In the genomic region with DNA sequence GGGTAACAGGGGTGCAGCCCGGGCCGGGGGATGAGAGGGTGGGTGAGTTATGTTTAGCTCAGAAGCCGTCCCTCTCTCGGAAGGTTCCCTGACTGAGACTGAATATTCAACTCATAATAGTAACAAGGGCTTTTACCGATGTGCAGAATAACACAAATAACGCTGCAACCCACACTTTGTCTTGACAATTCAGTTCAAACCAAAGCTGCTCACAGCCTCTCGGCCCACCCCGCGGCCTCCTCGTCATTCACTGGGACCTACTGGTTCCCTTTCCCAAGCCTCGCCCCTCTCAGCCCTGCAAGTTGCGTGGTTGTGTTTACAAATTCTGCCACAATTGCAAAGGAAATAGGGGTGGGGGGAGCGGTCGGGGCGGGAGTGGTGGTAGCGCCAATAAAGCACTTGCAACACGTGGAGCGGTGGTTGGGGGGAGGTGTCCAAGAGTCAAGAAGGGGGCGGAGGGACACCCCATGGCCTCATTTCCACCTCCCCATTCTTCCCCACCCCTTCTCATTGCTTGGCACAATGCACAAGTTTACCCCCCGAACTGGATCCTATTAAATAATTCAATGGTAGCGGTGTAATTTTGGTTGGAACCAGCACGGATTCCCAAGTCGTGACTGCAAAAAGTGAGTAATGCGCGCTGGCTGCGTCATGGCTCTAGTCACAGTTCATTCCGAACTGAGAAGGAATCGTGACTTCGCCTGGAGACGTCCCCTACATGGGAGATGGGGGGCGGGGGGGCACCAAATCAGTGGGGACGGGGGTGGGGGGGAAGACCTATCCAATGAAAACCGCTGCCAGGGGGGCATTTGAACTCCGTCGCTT, we compare ENCODE assay signal across 10 cellular contexts.
A peak's percentile ranks its signal among the peaks of the same experiment; 100 is the strongest.
DNase-seq lines count a peak whose midpoint lies in the region; ATAC-seq and TF ChIP-seq lines count a peak whose summit lies in the region.
"Had no signal": no experiment of that assay in that cellular context is flagged by ENCODE, and none has a peak within 500 bp of the region (broad histone marks: within the 10 kb centered on the region; RNA-seq: fewer than 3 reads in every experiment).

No MANE protein-coding gene starts in this region.

- H3K4me2 ChIP-seq in IMR-90 (ENCODE audit: low read depth, low read length): peak overlapping the region; percentile 57
- peak overlapping the region; percentile 94 for H3K4me2 ChIP-seq in mammary epithelial cell (ENCODE audit: insufficient read depth, low read depth, low read length)

- H3K4ac ChIP-seq in IMR-90 (ENCODE audit: low read depth, low read length): no peak overlapping the region

- H3K4me1 Mint-ChIP-seq in naive thymus-derived CD4-positive, alpha-beta T cell: peaks cover 25 to 52% (median 47%) of the 10 kb centered on the region in 7 donors

- in situ Hi-C loops in IMR-90 (cut with MboI; ENCODE audit: low sequenced_read_pairs) (loop anchor here (10.0 kb wide), 1 partner anchor 266 kb away; no protein-coding TSS in a partner anchor), mammary epithelial cell (cut with MboI; ENCODE audit: low sequenced_read_pairs in 2 of 2) (loop anchor here (10.0 kb wide), 2 partner anchors 74 to 276 kb away; no protein-coding TSS in a partner anchor)

- POLR2A ChIA-PET in IMR-90 (lab: Charles Lee; ENCODE audit: unreplicated experiment): no interaction called here
- POLR2A ChIA-PET in naive thymus-derived CD4-positive, alpha-beta T cell (lab: Charles Lee): no interaction called here

- no peak overlapping the region for H2BK120ac ChIP-seq in IMR-90 (ENCODE audit: low read depth, low read length)

- peaks cover 84% of the 10 kb centered on the region for H3K27me3 ChIP-seq in IMR-90 (ENCODE audit: control insufficient read depth, insufficient read depth, low read length)
- peaks cover 72% of the 10 kb centered on the region for H3K27me3 ChIP-seq in mammary epithelial cell (ENCODE audit: insufficient read depth, low read length)
- H3K27me3 ChIP-seq in naive thymus-derived CD4-positive, alpha-beta T cell (ENCODE audit: control insufficient read depth in 2 of 2, insufficient read depth in 2 of 2, low read length in 2 of 2): peaks cover 14 to 42% of the 10 kb centered on the region in 2 donors

- H3K36me3 ChIP-seq in IMR-90 (ENCODE audit: control insufficient read depth, insufficient read depth, low read length) (no peaks in the 10 kb centered on the region), mammary epithelial cell (ENCODE audit: insufficient read depth, low read length) (no peaks in the 10 kb centered on the region)
- no peaks in the 10 kb centered on the region for H3K36me3 ChIP-seq in naive thymus-derived CD4-positive, alpha-beta T cell (ENCODE audit: control insufficient read depth in 2 of 3, insufficient read depth in 3 of 3, low read length in 3 of 3)

- H2AK9ac ChIP-seq in IMR-90 (replicated peaks; ENCODE audit: low read depth, low read length, poor library complexity): no peak overlapping the region

- H4K5ac ChIP-seq in IMR-90 (ENCODE audit: low read depth, low read length): no peak overlapping the region

- intact Hi-C loops in IMR-90 (cut with micrococcal nuclease) (loop anchor here (5.0 kb wide), 1 partner anchor 159 kb away; no protein-coding TSS in a partner anchor), mammary epithelial cell (cut with micrococcal nuclease) (no loop called here)
- intact Hi-C loops in naive thymus-derived CD4-positive, alpha-beta T cell (cut with micrococcal nuclease): loop anchor here in 1 of 2 donors (5.0 kb wide), 1 partner anchor 734 kb away; a partner anchor contains a TSS

- H3K79me1 ChIP-seq in IMR-90 (ENCODE audit: low read depth in 1 of 2, low read length in 2 of 2): no peaks in the 10 kb centered on the region

- no peak overlapping the region for H4K8ac ChIP-seq in IMR-90 (ENCODE audit: low read depth in 2 of 2, low read length in 2 of 2)

- H4K20me1 ChIP-seq in IMR-90 (ENCODE audit: insufficient read depth, low read length): no peaks in the 10 kb centered on the region
- peaks cover 5% of the 10 kb centered on the region for H4K20me1 ChIP-seq in mammary epithelial cell (ENCODE audit: insufficient read depth, low read length)

- H2AFZ ChIP-seq in IMR-90 (replicated peaks; ENCODE audit: low read length, poor library complexity) (peak overlapping the region; percentile 91), mammary epithelial cell (ENCODE audit: low read depth, low read length) (peak overlapping the region; percentile 60)
- H2AFZ ChIP-seq: parathyroid adenoma had no signal

- WGBS in IMR-90 (ENCODE audit: extremely low coverage in 2 of 2, insufficient read length in 1 of 2), 2 experiments: 0% methylated on average over 4 of the region's 35 CpGs; no CpG with 5 or more reads in 1 of the 2 experiments
- 8% methylated on average over 16 of the region's 35 CpGs for WGBS in mammary epithelial cell (ENCODE audit: low coverage, missing lambda C conversion rate)

- peaks cover 0 to 9% (median 0%) of the 10 kb centered on the region in 11 donors for H3K9me3 Mint-ChIP-seq in naive thymus-derived CD4-positive, alpha-beta T cell

- H3K9me3 ChIP-seq in IMR-90 (ENCODE audit: control insufficient read depth, insufficient read depth, low read length) (no peaks in the 10 kb centered on the region), mammary epithelial cell (replicated peaks; ENCODE audit: insufficient read depth, low read length) (no peaks in the 10 kb centered on the region)
- no peaks in the 10 kb centered on the region for H3K9me3 ChIP-seq in naive thymus-derived CD4-positive, alpha-beta T cell (ENCODE audit: control insufficient read depth in 2 of 3, low read length in 3 of 3)

- no peak overlapping the region for H3K14ac ChIP-seq in IMR-90 (replicated peaks; ENCODE audit: low read depth, low read length)

- peak overlapping the region; percentile 65 to 93 (median 77) for H3K4me3 Mint-ChIP-seq in naive thymus-derived CD4-positive, alpha-beta T cell

- H3K23ac ChIP-seq in IMR-90 (ENCODE audit: low read depth, low read length): no peak overlapping the region

- no peak for TF ChIP-seq POLR2A in IMR-90 (IDR thresholded peaks at IDR 0.05; ENCODE audit: low read depth, low read length)

- no peak for TF ChIP-seq RAD21 in IMR-90 (IDR thresholded peaks at IDR 0.05; ENCODE audit: low read length)

- DNase-seq in AG20443 (ENCODE audit: low spot score) (peak; percentile 70), IMR-90 (peak; percentile 74), mammary epithelial cell (peak; percentile 53), pons (ENCODE audit: low spot score) (no peak), NCI-H526 treated with DMSO at 0.1 percent for 48 hours (lab: John Stamatoyannopoulos, UW) (no peak)
- no peak for DNase-seq in naive thymus-derived CD4-positive, alpha-beta T cell
- DNase-seq in activated effector memory CD4-positive, alpha-beta T cell treated with anti-CD3 and anti-CD28 coated beads, Interleukin-2, amount 50 U/mL, for 16 hours: no peak

- H3K36me3 Mint-ChIP-seq in naive thymus-derived CD4-positive, alpha-beta T cell: peaks cover 0 to 8% (median 0%) of the 10 kb centered on the region in 5 donors

- no peak overlapping the region for H3K56ac ChIP-seq in IMR-90 (ENCODE audit: extremely low read depth, insufficient read depth, low read length)

- no peak overlapping the region for H2BK20ac ChIP-seq in IMR-90 (ENCODE audit: low read depth, low read length)

- CTCF ChIA-PET in IMR-90 (lab: Yijun Ruan, JAX): no interaction called here
- CTCF ChIA-PET in mammary epithelial cell (lab: Charles Lee; ENCODE audit: low non-redundant PET): no interaction called here
- CTCF ChIA-PET in naive thymus-derived CD4-positive, alpha-beta T cell (lab: Charles Lee): no interaction called here

- H3K27ac ChIP-seq in IMR-90 (ENCODE audit: insufficient read depth, low read length) (no peak overlapping the region), mammary epithelial cell (ENCODE audit: insufficient read depth, low read depth, low read length) (no peak overlapping the region)
- no peak overlapping the region for H3K27ac ChIP-seq in naive thymus-derived CD4-positive, alpha-beta T cell (ENCODE audit: low read depth, low read length)
- H3K27ac ChIP-seq: parathyroid adenoma, VCaP had no signal

- H3K4me3 ChIP-seq in IMR-90 (ENCODE audit: insufficient read depth, low read depth, low read length) (peak overlapping the region; percentile 44), mammary epithelial cell (replicated peaks in 1 of 3; ENCODE audit: insufficient read depth in 1 of 3, low read depth in 2 of 3, low read length in 3 of 3) (peak overlapping the region in 2 of 3 experiments; percentile 46 to 49)
- H3K4me3 ChIP-seq in naive thymus-derived CD4-positive, alpha-beta T cell (ENCODE audit: low read length): no peak overlapping the region

- no TSS peak for BruUV-seq in IMR-90 (replicated peaks; lab: Mats Ljungman, UMichigan)
- no TSS peak for BruUV-seq in mammary epithelial cell (replicated peaks; lab: Mats Ljungman, UMichigan)

- ATAC-seq in IMR-90 (ENCODE audit: low read depth) (peak; percentile 36), GM18868 (IDR thresholded peaks at IDR 0.05; ENCODE audit: unreplicated experiment) (no peak)
- ATAC-seq in naive thymus-derived CD4-positive, alpha-beta T cell: no peak

- H3K18ac ChIP-seq in IMR-90 (ENCODE audit: low read depth, low read length): no peak overlapping the region

- H2AK5ac ChIP-seq in IMR-90 (ENCODE audit: low read depth, low read length): no peak overlapping the region

- H4K91ac ChIP-seq in IMR-90 (ENCODE audit: insufficient read depth, low read depth, low read length): no peak overlapping the region

- peaks cover 80 to 95% (median 86%) of the 10 kb centered on the region in 5 donors for H3K27me3 Mint-ChIP-seq in naive thymus-derived CD4-positive, alpha-beta T cell

- no peak for TF ChIP-seq CTCF in IMR-90 (conservative IDR thresholded peaks at IDR 0.05; ENCODE audit: low read depth, low read length)
- no peak for TF ChIP-seq CTCF in mammary epithelial cell (conservative IDR thresholded peaks at IDR 0.05 in 1 of 2, IDR thresholded peaks at IDR 0.05 in 1 of 2; ENCODE audit: extremely low read depth in 1 of 2, insufficient read depth in 1 of 2, low read depth in 1 of 2, low read length in 2 of 2)

- H3K9ac ChIP-seq in IMR-90 (ENCODE audit: low read depth, low read length): no peak overlapping the region
- H3K9ac ChIP-seq in mammary epithelial cell (ENCODE audit: insufficient read depth, low read length): no peak overlapping the region
- H3K9ac ChIP-seq: parathyroid adenoma had no signal

- H3K27ac Mint-ChIP-seq in naive thymus-derived CD4-positive, alpha-beta T cell: no peak overlapping the region

- no peak overlapping the region for H2BK15ac ChIP-seq in IMR-90 (ENCODE audit: low read depth, low read length)

- peaks cover 2% of the 10 kb centered on the region; the same call in 1 of the 2 replicates for H3K9me1 ChIP-seq in IMR-90 (ENCODE audit: insufficient read depth, low read length)

- no peak overlapping the region for H2BK5ac ChIP-seq in IMR-90 (ENCODE audit: low read depth, low read length, poor library complexity, severe bottlenecking)

- no peaks in the 10 kb centered on the region for H3K79me2 ChIP-seq in mammary epithelial cell (ENCODE audit: insufficient read depth, low read length)
- H3K79me2 ChIP-seq: parathyroid adenoma had no signal

- dilution Hi-C loops in IMR-90 (cut with HindIII; ENCODE audit: low sequenced_read_pairs, unreplicated experiment): no loop called here
- dilution Hi-C loops in mammary epithelial cell (cut with HindIII; ENCODE audit: low sequenced_read_pairs): no loop called here

- H3K4me1 ChIP-seq in IMR-90 (ENCODE audit: control insufficient read depth, insufficient read depth, low read length) (no peaks in the 10 kb centered on the region), mammary epithelial cell (ENCODE audit: insufficient read depth, low read length) (peaks cover 23% of the 10 kb centered on the region)
- H3K4me1 ChIP-seq in naive thymus-derived CD4-positive, alpha-beta T cell (ENCODE audit: control insufficient read depth in 2 of 2, insufficient read depth in 2 of 2, low read length in 2 of 2): peaks cover 2 to 12% of the 10 kb centered on the region in 2 donors

Comparison
In these comparisons a context has a peak if more than half of its experiments do, and no peak if none do; other contexts are left out.
1. DNase-seq: peak in AG20443 (single experiment), IMR-90 (single experiment) and mammary epithelial cell (single experiment); none in naive thymus-derived CD4-positive, alpha-beta T cell (0 of 9), pons (single experiment), activated effector memory CD4-positive, alpha-beta T cell treated with anti-CD3 and anti-CD28 coated beads, Interleukin-2, amount 50 U/mL, for 16 hours (single experiment) and NCI-H526 treated with DMSO at 0.1 percent for 48 hours (single experiment).